Comparison of ENCODE assay signal across 1 cellular context in the genomic region with DNA sequence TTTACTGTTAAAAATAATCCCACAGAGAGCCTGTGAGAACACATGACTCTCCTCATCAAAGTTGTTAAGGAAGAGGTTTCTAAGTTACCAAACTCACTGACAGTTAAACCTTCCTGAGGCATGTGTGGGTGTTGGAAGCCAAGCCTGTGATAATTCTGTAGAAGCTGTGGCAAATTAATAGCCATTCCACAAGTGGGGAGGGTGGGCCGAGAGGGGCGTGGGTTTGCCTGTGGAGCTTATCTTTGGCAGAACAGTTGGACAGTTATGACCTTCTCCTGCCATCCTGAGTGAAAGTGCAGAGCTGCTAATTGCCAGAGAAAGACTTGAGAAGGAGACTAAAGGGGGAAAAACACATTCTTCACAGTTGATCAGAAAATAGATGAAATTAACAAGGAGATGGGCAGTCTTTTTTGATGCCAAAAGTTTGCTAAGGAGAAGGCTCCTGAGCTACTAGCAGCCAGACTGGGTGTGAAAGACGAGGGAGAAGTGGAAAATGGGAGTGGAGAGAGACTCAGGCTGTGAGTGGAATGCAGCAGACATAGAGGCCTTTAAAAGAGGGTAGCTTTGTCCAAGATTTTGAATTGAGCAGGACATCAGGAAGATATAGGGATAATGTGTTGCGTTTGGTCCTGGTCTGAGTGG.
TF ChIP-seq lines count a peak whose summit lies in the region.

No MANE protein-coding gene starts in this region.

TF ChIP-seq in K562, 482 proteins besides CTCF, POLR2A, EP300 and RAD21 (continued from another document):
- TF ChIP-seq ZSCAN29 (IDR thresholded peaks at IDR 0.05) (no peak), MAFF (IDR thresholded peaks at IDR 0.05; ENCODE audit: low read length) (no peak), SIX5 (IDR thresholded peaks at IDR 0.05; ENCODE audit: borderline replicate concordance in 1 of 2, insufficient read depth in 1 of 2, low read depth in 1 of 2, low read length in 2 of 2) (no peak), SMARCB1 (IDR thresholded peaks at IDR 0.05; ENCODE audit: insufficient read length, low read depth) (no peak), MECOM (CRISPR knock-in tag; IDR thresholded peaks at IDR 0.05) (no peak), ETS2 (tag; IDR thresholded peaks at IDR 0.05; ENCODE audit: borderline replicate concordance, poor library complexity, severe bottlenecking) (no peak)
